ENCODE assay signal across 14 cellular contexts in genomic region chr6:107715523-107716321, GRCh38.
DNase-seq lines count a peak whose midpoint lies in the region; ATAC-seq lines count a peak whose summit lies in the region.
"Had no signal": no experiment of that assay in that cellular context is flagged by ENCODE, and none has a peak within 500 bp of the region (broad histone marks: within the 10 kb centered on the region; RNA-seq: fewer than 3 reads in every experiment).

No MANE protein-coding gene starts in this region.

- H3K27ac Mint-ChIP-seq in activated naive CD4-positive, alpha-beta T cell treated with anti-CD3 and anti-CD28 coated beads, Interleukin-2, amount 50 U/mL, for 24 hours: peak overlapping the region; percentile 77
- H3K27ac Mint-ChIP-seq in T-cell: peak overlapping the region; percentile 84 to 85
- H3K27ac Mint-ChIP-seq in activated naive CD8-positive, alpha-beta T cell treated with anti-CD3 and anti-CD28 coated beads, Interleukin-2, amount 10 ng/mL, durations not matched to agents 7 days and 5 days: peak overlapping the region; percentile 77
- peak overlapping the region; percentile 83 for H3K27ac Mint-ChIP-seq in stimulated activated effector memory CD8-positive, alpha-beta T cell treated with anti-CD3 and anti-CD28 coated beads, Interleukin-12 subunit alpha, Interleukin-12 subunit beta, amount 100 ng/mL, for 72 hours
- H3K27ac Mint-ChIP-seq: neural progenitor cell, progenitor cell of endocrine pancreas had no signal

- CTCF ChIA-PET in T-cell (lab: Charles Lee): interaction anchor here in 1 of 2 donors (1.0 to 1.3 kb wide), 3 partner anchors 11 to 21 kb away, joined by 3 to 9 read pairs (median 4); no protein-coding TSS in a partner anchor

- H3K4me1 Mint-ChIP-seq in activated naive CD4-positive, alpha-beta T cell treated with anti-CD3 and anti-CD28 coated beads, Interleukin-2, amount 50 U/mL, for 24 hours: peaks cover 74% of the 10 kb centered on the region
- H3K4me1 Mint-ChIP-seq in T-cell: peaks cover 74 to 81% (median 81%) of the 10 kb centered on the region in 3 donors
- peaks cover 54% of the 10 kb centered on the region for H3K4me1 Mint-ChIP-seq in activated naive CD8-positive, alpha-beta T cell treated with anti-CD3 and anti-CD28 coated beads, Interleukin-2, amount 10 ng/mL, durations not matched to agents 7 days and 5 days
- peaks cover 65% of the 10 kb centered on the region for H3K4me1 Mint-ChIP-seq in stimulated activated effector memory CD8-positive, alpha-beta T cell treated with anti-CD3 and anti-CD28 coated beads, Interleukin-12 subunit alpha, Interleukin-12 subunit beta, amount 100 ng/mL, for 72 hours

- H3K4me3 Mint-ChIP-seq in activated naive CD4-positive, alpha-beta T cell treated with anti-CD3 and anti-CD28 coated beads, Interleukin-2, amount 50 U/mL, for 24 hours: no peak overlapping the region
- H3K4me3 Mint-ChIP-seq in T-cell: peak overlapping the region in 1 of 3 donors; percentile 57
- H3K4me3 Mint-ChIP-seq in activated naive CD8-positive, alpha-beta T cell treated with anti-CD3 and anti-CD28 coated beads, Interleukin-2, amount 10 ng/mL, durations not matched to agents 7 days and 5 days: peak overlapping the region; percentile 55
- H3K4me3 Mint-ChIP-seq in stimulated activated effector memory CD8-positive, alpha-beta T cell treated with anti-CD3 and anti-CD28 coated beads, Interleukin-12 subunit alpha, Interleukin-12 subunit beta, amount 100 ng/mL, for 72 hours: no peak overlapping the region
- H3K4me3 Mint-ChIP-seq: neural progenitor cell had no signal

- H3K27me3 Mint-ChIP-seq in activated naive CD4-positive, alpha-beta T cell treated with anti-CD3 and anti-CD28 coated beads, Interleukin-2, amount 50 U/mL, for 24 hours: no peaks in the 10 kb centered on the region
- H3K27me3 Mint-ChIP-seq in T-cell: no peaks in the 10 kb centered on the region
- no peaks in the 10 kb centered on the region for H3K27me3 Mint-ChIP-seq in activated naive CD8-positive, alpha-beta T cell treated with anti-CD3 and anti-CD28 coated beads, Interleukin-2, amount 10 ng/mL, durations not matched to agents 7 days and 5 days

- POLR2A ChIA-PET in T-cell (lab: Charles Lee): no interaction called here
- POLR2A ChIA-PET in activated naive CD8-positive, alpha-beta T cell treated with anti-CD3 and anti-CD28 coated beads, Interleukin-2, amount 10 ng/mL, durations not matched to agents 7 days and 5 days (lab: Charles Lee): interaction anchor here (1.9 kb wide), 1 partner anchor 11 kb away, joined by 15 read pairs; no protein-coding TSS in a partner anchor

- no peak for ATAC-seq in T-cell (replicated peaks in 1 of 4)
- ATAC-seq in activated naive CD8-positive, alpha-beta T cell treated with anti-CD3 and anti-CD28 coated beads, Interleukin-2, amount 10 ng/mL, durations not matched to agents 7 days and 5 days (ENCODE audit: low read depth): peak; percentile 11
- no peak for ATAC-seq in stimulated activated effector memory CD8-positive, alpha-beta T cell treated with anti-CD3 and anti-CD28 coated beads, Interleukin-12 subunit alpha, Interleukin-12 subunit beta, amount 100 ng/mL, for 72 hours
- ATAC-seq in HG03045 (IDR thresholded peaks at IDR 0.05; ENCODE audit: unreplicated experiment): no peak
- ATAC-seq: gastroesophageal sphincter had no signal

- no peaks in the 10 kb centered on the region for H3K9me3 Mint-ChIP-seq in activated naive CD4-positive, alpha-beta T cell treated with anti-CD3 and anti-CD28 coated beads, Interleukin-2, amount 50 U/mL, for 24 hours
- H3K9me3 Mint-ChIP-seq in T-cell: peaks cover 0 to 3% (median 0%) of the 10 kb centered on the region in 3 donors
- no peaks in the 10 kb centered on the region for H3K9me3 Mint-ChIP-seq in activated naive CD8-positive, alpha-beta T cell treated with anti-CD3 and anti-CD28 coated beads, Interleukin-2, amount 10 ng/mL, durations not matched to agents 7 days and 5 days
- H3K9me3 Mint-ChIP-seq in stimulated activated effector memory CD8-positive, alpha-beta T cell treated with anti-CD3 and anti-CD28 coated beads, Interleukin-12 subunit alpha, Interleukin-12 subunit beta, amount 100 ng/mL, for 72 hours: no peaks in the 10 kb centered on the region
- H3K9me3 Mint-ChIP-seq: neural progenitor cell had no signal

- peaks cover 10% of the 10 kb centered on the region for H3K36me3 Mint-ChIP-seq in activated naive CD4-positive, alpha-beta T cell treated with anti-CD3 and anti-CD28 coated beads, Interleukin-2, amount 50 U/mL, for 24 hours
- peaks cover 39% of the 10 kb centered on the region for H3K36me3 Mint-ChIP-seq in T-cell
- peaks cover 29% of the 10 kb centered on the region for H3K36me3 Mint-ChIP-seq in activated naive CD8-positive, alpha-beta T cell treated with anti-CD3 and anti-CD28 coated beads, Interleukin-2, amount 10 ng/mL, durations not matched to agents 7 days and 5 days
- H3K36me3 Mint-ChIP-seq in stimulated activated effector memory CD8-positive, alpha-beta T cell treated with anti-CD3 and anti-CD28 coated beads, Interleukin-12 subunit alpha, Interleukin-12 subunit beta, amount 100 ng/mL, for 72 hours: peaks cover 21% of the 10 kb centered on the region
- H3K36me3 Mint-ChIP-seq: neural progenitor cell had no signal

- no peak for DNase-seq in activated naive CD4-positive, alpha-beta T cell treated with Interleukin-2 at 50 U/mL for 16 hours
- DNase-seq in T-cell: peak in 7 of 34 experiments; percentile 17 to 39 (median 28)
- no peak for DNase-seq in activated naive CD8-positive, alpha-beta T cell treated with anti-CD3 and anti-CD28 coated beads, Interleukin-2, amount 10 ng/mL, durations not matched to agents 7 days and 5 days
- peak in 1 of 2 donors; percentile 45 for DNase-seq in stimulated activated effector memory CD8-positive, alpha-beta T cell treated with anti-CD3 and anti-CD28 coated beads, Interleukin-12 subunit alpha, Interleukin-12 subunit beta, amount 100 ng/mL, for 72 hours (ENCODE audit: low spot score in 2 of 2)
- DNase-seq in NCI-H1930 (lab: John Stamatoyannopoulos, UW): no peak
- DNase-seq in GM03348 (ENCODE audit: low spot score): no peak
- DNase-seq: NCI-H1048, NCI-H187, T1000 had no signal
